Comparison of ENCODE assay signal across 3 cellular contexts in the genomic region with DNA sequence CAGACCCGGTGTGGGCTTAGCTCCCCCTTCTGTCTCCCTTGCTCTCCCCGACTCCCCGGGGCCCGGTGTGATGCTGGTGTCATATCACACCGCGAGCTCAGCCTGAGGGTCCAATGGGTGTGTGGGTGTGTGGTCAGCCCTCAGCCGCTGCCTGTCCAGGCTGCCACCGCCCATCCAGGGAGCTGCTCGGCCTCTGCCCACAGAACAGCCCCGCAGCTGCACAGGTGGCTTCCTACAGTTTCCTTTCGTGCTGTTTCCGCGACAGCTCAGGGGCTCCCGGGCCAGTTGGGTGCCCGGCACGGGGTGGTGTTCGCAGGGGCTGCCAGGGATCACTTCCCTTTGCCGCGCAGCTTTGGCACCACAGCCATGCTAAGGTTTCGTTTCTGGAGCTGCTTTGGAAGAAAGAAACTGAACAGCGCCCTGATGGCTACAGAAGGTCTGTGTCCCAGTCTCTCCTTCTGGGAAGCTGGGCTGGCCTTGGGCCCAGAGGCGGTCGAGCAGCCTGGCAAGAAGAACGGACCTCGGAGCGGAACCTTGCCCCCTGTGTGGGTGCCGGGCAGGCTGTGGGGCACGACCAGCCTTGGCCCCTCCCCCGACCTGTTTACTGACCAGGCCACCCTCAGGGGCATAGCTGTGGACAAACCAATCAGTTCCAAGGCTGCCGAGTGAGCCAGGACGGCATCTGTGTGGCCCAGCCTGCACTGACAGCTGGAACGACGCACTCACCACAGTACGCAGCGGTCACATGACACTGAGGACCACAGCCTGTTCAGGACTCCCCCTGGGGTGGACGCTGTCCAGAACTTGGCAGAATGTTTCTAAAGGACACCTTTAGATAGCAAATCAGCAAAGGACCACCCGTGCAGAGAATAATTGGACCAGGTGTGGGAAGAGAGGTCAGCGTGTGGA.
TF ChIP-seq lines count a peak whose summit lies in the region.

No MANE protein-coding gene starts in this region.

TF ChIP-seq in SK-N-SH, 30 proteins besides CTCF, POLR2A, EP300 and RAD21:
- TF ChIP-seq TAF1 (IDR thresholded peaks at IDR 0.05; ENCODE audit: borderline replicate concordance, low read depth, low read length) (no peak), TEAD4 (IDR thresholded peaks at IDR 0.05; ENCODE audit: borderline replicate concordance, insufficient read depth) (no peak), RCOR1 (IDR thresholded peaks at IDR 0.05; ENCODE audit: low read length) (0 out of 2 replicates have a peak, but pooled peaks have one; percentile 14), SIN3A (IDR thresholded peaks at IDR 0.05; ENCODE audit: borderline replicate concordance, low read depth, low read length) (no peak), ELF1 (IDR thresholded peaks at IDR 0.05) (no peak)
- TF ChIP-seq, protein P1, sequence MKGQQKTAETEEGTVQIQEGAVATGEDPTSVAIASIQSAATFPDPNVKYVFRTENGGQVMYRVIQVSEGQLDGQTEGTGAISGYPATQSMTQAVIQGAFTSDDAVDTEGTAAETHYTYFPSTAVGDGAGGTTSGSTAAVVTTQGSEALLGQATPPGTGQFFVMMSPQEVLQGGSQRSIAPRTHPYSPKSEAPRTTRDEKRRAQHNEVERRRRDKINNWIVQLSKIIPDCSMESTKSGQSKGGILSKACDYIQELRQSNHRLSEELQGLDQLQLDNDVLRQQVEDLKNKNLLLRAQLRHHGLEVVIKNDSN (IDR thresholded peaks at IDR 0.05; ENCODE audit: borderline replicate concordance, low read depth): 0 out of 2 replicates have a peak, but pooled peaks have one; percentile 14
- TF ChIP-seq, protein P2, sequence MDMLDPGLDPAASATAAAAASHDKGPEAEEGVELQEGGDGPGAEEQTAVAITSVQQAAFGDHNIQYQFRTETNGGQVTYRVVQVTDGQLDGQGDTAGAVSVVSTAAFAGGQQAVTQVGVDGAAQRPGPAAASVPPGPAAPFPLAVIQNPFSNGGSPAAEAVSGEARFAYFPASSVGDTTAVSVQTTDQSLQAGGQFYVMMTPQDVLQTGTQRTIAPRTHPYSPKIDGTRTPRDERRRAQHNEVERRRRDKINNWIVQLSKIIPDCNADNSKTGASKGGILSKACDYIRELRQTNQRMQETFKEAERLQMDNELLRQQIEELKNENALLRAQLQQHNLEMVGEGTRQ (IDR thresholded peaks at IDR 0.05; ENCODE audit: borderline replicate concordance, low read depth, low read length): 0 out of 2 replicates have a peak, but pooled peaks have one; percentile 7

TF ChIP-seq in SK-N-SH treated with all-trans-retinoic acid at 6 μM for 48 hours, 23 proteins besides CTCF, POLR2A, EP300 and RAD21 (continues in another document):
- TF ChIP-seq ISL1 (CRISPR knock-in tag; IDR thresholded peaks at IDR 0.05) (no peak), ZFP3 (CRISPR knock-in tag; IDR thresholded peaks at IDR 0.05) (no peak), ARNTL (CRISPR knock-in tag; IDR thresholded peaks at IDR 0.05; ENCODE audit: borderline replicate concordance, low read depth) (no peak), BACH2 (CRISPR knock-in tag; IDR thresholded peaks at IDR 0.05; ENCODE audit: borderline replicate concordance) (no peak), CSDC2 (CRISPR knock-in tag; IDR thresholded peaks at IDR 0.05) (no peak), ZNF565 (CRISPR knock-in tag; conservative IDR thresholded peaks at IDR 0.05; ENCODE audit: low read depth) (no peak), OSR1 (CRISPR knock-in tag; IDR thresholded peaks at IDR 0.05) (no peak), SNAI2 (CRISPR knock-in tag; IDR thresholded peaks at IDR 0.05) (no peak), ZNF70 (CRISPR knock-in tag; IDR thresholded peaks at IDR 0.05) (no peak)
- TF ChIP-seq, protein P3, sequence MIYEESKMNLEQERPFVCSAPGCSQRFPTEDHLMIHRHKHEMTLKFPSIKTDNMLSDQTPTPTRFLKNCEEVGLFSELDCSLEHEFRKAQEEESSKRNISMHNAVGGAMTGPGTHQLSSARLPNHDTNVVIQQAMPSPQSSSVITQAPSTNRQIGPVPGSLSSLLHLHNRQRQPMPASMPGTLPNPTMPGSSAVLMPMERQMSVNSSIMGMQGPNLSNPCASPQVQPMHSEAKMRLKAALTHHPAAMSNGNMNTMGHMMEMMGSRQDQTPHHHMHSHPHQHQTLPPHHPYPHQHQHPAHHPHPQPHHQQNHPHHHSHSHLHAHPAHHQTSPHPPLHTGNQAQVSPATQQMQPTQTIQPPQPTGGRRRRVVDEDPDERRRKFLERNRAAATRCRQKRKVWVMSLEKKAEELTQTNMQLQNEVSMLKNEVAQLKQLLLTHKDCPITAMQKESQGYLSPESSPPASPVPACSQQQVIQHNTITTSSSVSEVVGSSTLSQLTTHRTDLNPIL (CRISPR knock-in tag; IDR thresholded peaks at IDR 0.05; ENCODE audit: low read depth): no peak
- TF ChIP-seq, protein P4, sequence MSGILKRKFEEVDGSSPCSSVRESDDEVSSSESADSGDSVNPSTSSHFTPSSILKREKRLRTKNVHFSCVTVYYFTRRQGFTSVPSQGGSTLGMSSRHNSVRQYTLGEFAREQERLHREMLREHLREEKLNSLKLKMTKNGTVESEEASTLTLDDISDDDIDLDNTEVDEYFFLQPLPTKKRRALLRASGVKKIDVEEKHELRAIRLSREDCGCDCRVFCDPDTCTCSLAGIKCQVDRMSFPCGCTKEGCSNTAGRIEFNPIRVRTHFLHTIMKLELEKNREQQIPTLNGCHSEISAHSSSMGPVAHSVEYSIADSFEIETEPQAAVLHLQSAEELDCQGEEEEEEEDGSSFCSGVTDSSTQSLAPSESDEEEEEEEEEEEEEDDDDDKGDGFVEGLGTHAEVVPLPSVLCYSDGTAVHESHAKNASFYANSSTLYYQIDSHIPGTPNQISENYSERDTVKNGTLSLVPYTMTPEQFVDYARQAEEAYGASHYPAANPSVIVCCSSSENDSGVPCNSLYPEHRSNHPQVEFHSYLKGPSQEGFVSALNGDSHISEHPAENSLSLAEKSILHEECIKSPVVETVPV (CRISPR knock-in tag; IDR thresholded peaks at IDR 0.05): no peak
- TF ChIP-seq, protein P5, sequence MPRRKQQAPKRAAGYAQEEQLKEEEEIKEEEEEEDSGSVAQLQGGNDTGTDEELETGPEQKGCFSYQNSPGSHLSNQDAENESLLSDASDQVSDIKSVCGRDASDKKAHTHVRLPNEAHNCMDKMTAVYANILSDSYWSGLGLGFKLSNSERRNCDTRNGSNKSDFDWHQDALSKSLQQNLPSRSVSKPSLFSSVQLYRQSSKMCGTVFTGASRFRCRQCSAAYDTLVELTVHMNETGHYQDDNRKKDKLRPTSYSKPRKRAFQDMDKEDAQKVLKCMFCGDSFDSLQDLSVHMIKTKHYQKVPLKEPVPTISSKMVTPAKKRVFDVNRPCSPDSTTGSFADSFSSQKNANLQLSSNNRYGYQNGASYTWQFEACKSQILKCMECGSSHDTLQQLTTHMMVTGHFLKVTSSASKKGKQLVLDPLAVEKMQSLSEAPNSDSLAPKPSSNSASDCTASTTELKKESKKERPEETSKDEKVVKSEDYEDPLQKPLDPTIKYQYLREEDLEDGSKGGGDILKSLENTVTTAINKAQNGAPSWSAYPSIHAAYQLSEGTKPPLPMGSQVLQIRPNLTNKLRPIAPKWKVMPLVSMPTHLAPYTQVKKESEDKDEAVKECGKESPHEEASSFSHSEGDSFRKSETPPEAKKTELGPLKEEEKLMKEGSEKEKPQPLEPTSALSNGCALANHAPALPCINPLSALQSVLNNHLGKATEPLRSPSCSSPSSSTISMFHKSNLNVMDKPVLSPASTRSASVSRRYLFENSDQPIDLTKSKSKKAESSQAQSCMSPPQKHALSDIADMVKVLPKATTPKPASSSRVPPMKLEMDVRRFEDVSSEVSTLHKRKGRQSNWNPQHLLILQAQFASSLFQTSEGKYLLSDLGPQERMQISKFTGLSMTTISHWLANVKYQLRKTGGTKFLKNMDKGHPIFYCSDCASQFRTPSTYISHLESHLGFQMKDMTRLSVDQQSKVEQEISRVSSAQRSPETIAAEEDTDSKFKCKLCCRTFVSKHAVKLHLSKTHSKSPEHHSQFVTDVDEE (CRISPR knock-in tag; IDR thresholded peaks at IDR 0.05): no peak
- TF ChIP-seq, protein P6, sequence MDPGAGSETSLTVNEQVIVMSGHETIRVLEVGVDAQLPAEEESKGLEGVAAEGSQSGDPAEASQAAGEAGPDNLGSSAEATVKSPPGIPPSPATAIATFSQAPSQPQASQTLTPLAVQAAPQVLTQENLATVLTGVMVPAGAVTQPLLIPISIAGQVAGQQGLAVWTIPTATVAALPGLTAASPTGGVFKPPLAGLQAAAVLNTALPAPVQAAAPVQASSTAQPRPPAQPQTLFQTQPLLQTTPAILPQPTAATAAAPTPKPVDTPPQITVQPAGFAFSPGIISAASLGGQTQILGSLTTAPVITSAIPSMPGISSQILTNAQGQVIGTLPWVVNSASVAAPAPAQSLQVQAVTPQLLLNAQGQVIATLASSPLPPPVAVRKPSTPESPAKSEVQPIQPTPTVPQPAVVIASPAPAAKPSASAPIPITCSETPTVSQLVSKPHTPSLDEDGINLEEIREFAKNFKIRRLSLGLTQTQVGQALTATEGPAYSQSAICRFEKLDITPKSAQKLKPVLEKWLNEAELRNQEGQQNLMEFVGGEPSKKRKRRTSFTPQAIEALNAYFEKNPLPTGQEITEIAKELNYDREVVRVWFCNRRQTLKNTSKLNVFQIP (CRISPR knock-in tag; IDR thresholded peaks at IDR 0.05; ENCODE audit: borderline replicate concordance, low read depth): no peak

TF ChIP-seq in GM12878, 131 proteins besides CTCF, POLR2A, EP300 and RAD21 (continues in another document):
- peak; percentile 22; the same call in 1 of the 2 replicates for TF ChIP-seq GATAD2B (conservative IDR thresholded peaks at IDR 0.05; ENCODE audit: low read depth)
- no peak for TF ChIP-seq SMC3 (IDR thresholded peaks at IDR 0.05; ENCODE audit: borderline replicate concordance, low read length)
- peak; percentile 33; the same call in 1 of the 2 replicates for TF ChIP-seq EED (IDR thresholded peaks at IDR 0.05; ENCODE audit: low read depth)
- TF ChIP-seq SREBF1 (IDR thresholded peaks at IDR 0.05; ENCODE audit: low read length): no peak
- TF ChIP-seq, protein P7, sequence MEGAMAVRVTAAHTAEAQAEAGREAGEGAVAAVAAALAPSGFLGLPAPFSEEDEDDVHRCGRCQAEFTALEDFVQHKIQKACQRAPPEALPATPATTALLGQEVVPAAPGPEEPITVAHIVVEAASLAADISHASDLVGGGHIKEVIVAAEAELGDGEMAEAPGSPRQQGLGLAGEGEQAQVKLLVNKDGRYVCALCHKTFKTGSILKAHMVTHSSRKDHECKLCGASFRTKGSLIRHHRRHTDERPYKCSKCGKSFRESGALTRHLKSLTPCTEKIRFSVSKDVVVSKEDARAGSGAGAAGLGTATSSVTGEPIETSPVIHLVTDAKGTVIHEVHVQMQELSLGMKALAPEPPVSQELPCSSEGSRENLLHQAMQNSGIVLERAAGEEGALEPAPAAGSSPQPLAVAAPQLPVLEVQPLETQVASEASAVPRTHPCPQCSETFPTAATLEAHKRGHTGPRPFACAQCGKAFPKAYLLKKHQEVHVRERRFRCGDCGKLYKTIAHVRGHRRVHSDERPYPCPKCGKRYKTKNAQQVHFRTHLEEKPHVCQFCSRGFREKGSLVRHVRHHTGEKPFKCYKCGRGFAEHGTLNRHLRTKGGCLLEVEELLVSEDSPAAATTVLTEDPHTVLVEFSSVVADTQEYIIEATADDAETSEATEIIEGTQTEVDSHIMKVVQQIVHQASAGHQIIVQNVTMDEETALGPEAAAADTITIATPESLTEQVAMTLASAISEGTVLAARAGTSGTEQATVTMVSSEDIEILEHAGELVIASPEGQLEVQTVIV (IDR thresholded peaks at IDR 0.05; ENCODE audit: borderline replicate concordance, partially characterized antibody): no peak
- TF ChIP-seq BCL11A (IDR thresholded peaks at IDR 0.05; ENCODE audit: low read depth, low read length): 0 out of 2 replicates have a peak, but pooled peaks have one; percentile 14
- TF ChIP-seq RBBP5 (conservative IDR thresholded peaks at IDR 0.05): no peak
- TF ChIP-seq BHLHE40 (IDR thresholded peaks at IDR 0.05; ENCODE audit: borderline replicate concordance in 1 of 2, low read depth in 2 of 2, low read length in 1 of 2): peak in 1 of 2 experiments; percentile 48; a peak in 2 of 4 replicates
- no peak for TF ChIP-seq STAT3 (IDR thresholded peaks at IDR 0.05; ENCODE audit: low read depth, low read length)
- TF ChIP-seq CEBPB (IDR thresholded peaks at IDR 0.05; ENCODE audit: borderline replicate concordance in 1 of 2, low read depth in 2 of 2, low read length in 2 of 2): no peak
- peak; percentile 63; the same call in 1 of the 2 replicates for TF ChIP-seq IKZF1 (conservative IDR thresholded peaks at IDR 0.05)
- 0 out of 2 replicates have a peak, but pooled peaks have one; percentile 46 for TF ChIP-seq POLR2AphosphoS2 (IDR thresholded peaks at IDR 0.05; ENCODE audit: low read depth, low read length)
- TF ChIP-seq EZH2 (IDR thresholded peaks at IDR 0.05; ENCODE audit: borderline replicate concordance, control insufficient read depth, low read depth, low read length): no peak
- no peak for TF ChIP-seq SMAD1 (IDR thresholded peaks at IDR 0.05; ENCODE audit: low read depth, partially characterized antibody)
- TF ChIP-seq IRF4 (IDR thresholded peaks at IDR 0.05; ENCODE audit: low read depth, low read length): no peak
- TF ChIP-seq PAX5 (IDR thresholded peaks at IDR 0.05; ENCODE audit: borderline replicate concordance, low read depth, low read length): no peak
- 0 out of 2 replicates have a peak, but pooled peaks have one; percentile 30 for TF ChIP-seq HDGF (IDR thresholded peaks at IDR 0.05)
- no peak for TF ChIP-seq ZNF24 (IDR thresholded peaks at IDR 0.05)
- 0 out of 2 replicates have a peak, but pooled peaks have one; percentile 13 for TF ChIP-seq POLR2AphosphoS5 (IDR thresholded peaks at IDR 0.05; ENCODE audit: low read length)
- no peak for TF ChIP-seq CHD4 (IDR thresholded peaks at IDR 0.05)
- TF ChIP-seq, protein P1 (IDR thresholded peaks at IDR 0.05; ENCODE audit: borderline replicate concordance, extremely low read length, insufficient read depth, low read depth, low read length): peak; percentile 27
- TF ChIP-seq, protein P8, sequence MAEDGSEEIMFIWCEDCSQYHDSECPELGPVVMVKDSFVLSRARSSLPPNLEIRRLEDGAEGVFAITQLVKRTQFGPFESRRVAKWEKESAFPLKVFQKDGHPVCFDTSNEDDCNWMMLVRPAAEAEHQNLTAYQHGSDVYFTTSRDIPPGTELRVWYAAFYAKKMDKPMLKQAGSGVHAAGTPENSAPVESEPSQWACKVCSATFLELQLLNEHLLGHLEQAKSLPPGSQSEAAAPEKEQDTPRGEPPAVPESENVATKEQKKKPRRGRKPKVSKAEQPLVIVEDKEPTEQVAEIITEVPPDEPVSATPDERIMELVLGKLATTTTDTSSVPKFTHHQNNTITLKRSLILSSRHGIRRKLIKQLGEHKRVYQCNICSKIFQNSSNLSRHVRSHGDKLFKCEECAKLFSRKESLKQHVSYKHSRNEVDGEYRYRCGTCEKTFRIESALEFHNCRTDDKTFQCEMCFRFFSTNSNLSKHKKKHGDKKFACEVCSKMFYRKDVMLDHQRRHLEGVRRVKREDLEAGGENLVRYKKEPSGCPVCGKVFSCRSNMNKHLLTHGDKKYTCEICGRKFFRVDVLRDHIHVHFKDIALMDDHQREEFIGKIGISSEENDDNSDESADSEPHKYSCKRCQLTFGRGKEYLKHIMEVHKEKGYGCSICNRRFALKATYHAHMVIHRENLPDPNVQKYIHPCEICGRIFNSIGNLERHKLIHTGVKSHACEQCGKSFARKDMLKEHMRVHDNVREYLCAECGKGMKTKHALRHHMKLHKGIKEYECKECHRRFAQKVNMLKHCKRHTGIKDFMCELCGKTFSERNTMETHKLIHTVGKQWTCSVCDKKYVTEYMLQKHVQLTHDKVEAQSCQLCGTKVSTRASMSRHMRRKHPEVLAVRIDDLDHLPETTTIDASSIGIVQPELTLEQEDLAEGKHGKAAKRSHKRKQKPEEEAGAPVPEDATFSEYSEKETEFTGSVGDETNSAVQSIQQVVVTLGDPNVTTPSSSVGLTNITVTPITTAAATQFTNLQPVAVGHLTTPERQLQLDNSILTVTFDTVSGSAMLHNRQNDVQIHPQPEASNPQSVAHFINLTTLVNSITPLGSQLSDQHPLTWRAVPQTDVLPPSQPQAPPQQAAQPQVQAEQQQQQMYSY (CRISPR knock-in tag; IDR thresholded peaks at IDR 0.05): no peak
